Comparison of ENCODE assay signal across 12 cellular contexts in genomic region chr1:32349211-32349708, GRCh38. TPM values are rescaled to one million over a fixed set of nuclear protein-coding genes. Genes with fewer than 3 reads are reported as not detected.
DNase-seq lines count a peak whose midpoint lies in the region; ATAC-seq and TF ChIP-seq lines count a peak whose summit lies in the region.
"Had no signal": no experiment of that assay in that cellular context is flagged by ENCODE, and none has a peak within 500 bp of the region (broad histone marks: within the 10 kb centered on the region; RNA-seq: fewer than 3 reads in every experiment).

No MANE protein-coding gene starts in this region.

- H3K36me3 Mint-ChIP-seq in MCF 10A (ENCODE audit: insufficient read depth, unreplicated experiment) = peaks cover 6% of the 10 kb centered on the region
- H3K36me3 Mint-ChIP-seq: memory B cell had no signal

- H3K36me3 ChIP-seq in BLaER1 = no peaks in the 10 kb centered on the region
- no peaks in the 10 kb centered on the region for H3K36me3 ChIP-seq in right lobe of liver

- CTCF ChIA-PET in MCF 10A (lab: Yijun Ruan, JAX) = interaction anchor here (0.6 kb wide), 1 partner anchor 66 kb away, joined by 3 read pairs; no protein-coding TSS in a partner anchor

- TF ChIP-seq CTCF in right lobe of liver (IDR thresholded peaks at IDR 0.05) = no peak
- TF ChIP-seq CTCF in MCF 10A (IDR thresholded peaks at IDR 0.05; ENCODE audit: unreplicated experiment) = no peak

- 36% methylated on average over 8 of the region's 8 CpGs for WGBS in right lobe of liver (ENCODE audit: insufficient coverage, low coverage, low lambda C conversion rate, missing lambda C conversion rate)

- H3K27me3 ChIP-seq in BLaER1 = no peaks in the 10 kb centered on the region
- H3K27me3 ChIP-seq in right lobe of liver = no peaks in the 10 kb centered on the region

- H3K27ac Mint-ChIP-seq in MCF 10A (ENCODE audit: low read depth, unreplicated experiment) = no peak overlapping the region
- H3K27ac Mint-ChIP-seq: memory B cell had no signal

- H3K9ac ChIP-seq in BLaER1 = peak overlapping the region; percentile 31; the same call in 1 of the 2 replicates

- peaks cover 81% of the 10 kb centered on the region for H3K4me1 ChIP-seq in BLaER1
- peaks cover 0 to 14% (median 4%) of the 10 kb centered on the region in 4 donors for H3K4me1 ChIP-seq in right lobe of liver

- H3K9me3 Mint-ChIP-seq in MCF 10A (ENCODE audit: unreplicated experiment) = no peaks in the 10 kb centered on the region
- H3K9me3 Mint-ChIP-seq: memory B cell had no signal

- BruUV-seq in MCF 10A (replicated peaks; lab: Mats Ljungman, UMichigan) = no TSS peak

- H3K27ac ChIP-seq in BLaER1 (peak overlapping the region; percentile 6; the same call in 1 of the 2 replicates), caudate nucleus (ENCODE audit: low read depth, low read length) (peak overlapping the region; percentile 18), right lobe of liver (peak overlapping the region in 2 of 3 donors; percentile 3 to 43)

- H3K4me3 ChIP-seq in BLaER1 = no peak overlapping the region
- H3K4me3 ChIP-seq in right lobe of liver = no peak overlapping the region

- H3K4me2 ChIP-seq in BLaER1 = peak overlapping the region; percentile 88

- POLR2A ChIA-PET in MCF 10A (lab: Yijun Ruan, JAX) = interaction anchor here (0.6 kb wide), 1 partner anchor 236 kb away, joined by 3 read pairs; no protein-coding TSS in a partner anchor

- H3K4me3 Mint-ChIP-seq in MCF 10A (ENCODE audit: unreplicated experiment) = no peak overlapping the region
- H3K4me3 Mint-ChIP-seq: memory B cell had no signal

- peak; percentile 5 to 24 (median 12) for ATAC-seq in right lobe of liver

- intact Hi-C loops in right lobe of liver (cut with DNase I) = no loop called here
- intact Hi-C loops in MCF 10A (cut with micrococcal nuclease) = no loop called here

- DNase-seq in LHCN-M2 (ENCODE audit: low read depth) (peak; percentile 27), caudate nucleus (lab: John Stamatoyannopoulos, UW) (peak in 2 of 61 donors; percentile 10 to 12), right lobe of liver (peak; percentile 70 to 72 (median 72)), NCI-H345 (lab: John Stamatoyannopoulos, UW) (no peak), LoVo (ENCODE audit: low spot score) (no peak), MCF 10A (ENCODE audit: unreplicated experiment) (no peak)
- no peak for DNase-seq in stimulated activated CD4-positive, alpha-beta T cell treated with anti-CD3 and anti-CD28 coated beads, Interleukin-4, amount 100 ng/mL, for 4 hours
- DNase-seq: activated CD4-positive, alpha-beta T cell treated with anti-CD3 and anti-CD28 coated beads for 1 hour; DMS 273 treated with DMSO at 0.1 percent for 48 hours; NCI-H2171 had no signal

- peaks cover 4% of the 10 kb centered on the region; the same call in 1 of the 2 replicates for H3K9me3 ChIP-seq in BLaER1
- H3K9me3 ChIP-seq in right lobe of liver = no peaks in the 10 kb centered on the region

- no peaks in the 10 kb centered on the region for H3K27me3 Mint-ChIP-seq in MCF 10A (ENCODE audit: insufficient read depth, unreplicated experiment)
- H3K27me3 Mint-ChIP-seq: memory B cell had no signal

- H4K20me1 ChIP-seq in BLaER1 = no peaks in the 10 kb centered on the region

- TF ChIP-seq POLR2A in right lobe of liver (IDR thresholded peaks at IDR 0.05) = no peak

- peaks cover 11% of the 10 kb centered on the region for H3K4me1 Mint-ChIP-seq in MCF 10A (ENCODE audit: insufficient read depth, unreplicated experiment)

RNA-seq across cellular contexts. Expression of gene FAM229A, which starts 13.0 kb away (rescaled TPM):
- total RNA-seq in LHCN-M2 (2014; rRNA removed) (2.0 and 5.2 TPM in 2 replicates), right lobe of liver (1 to 10 TPM; 1.3 to 7.8 (median 5.3) TPM), MCF 10A (2022) (13.4 and 19.0 TPM in 2 replicates)
- polyA plus RNA-seq in LHCN-M2 (2012) = 1.1 TPM

RNA-seq across cellular contexts. Expression of gene TSSK3, which starts 13.1 kb away (rescaled TPM):
- total RNA-seq in LHCN-M2 (2014; rRNA removed) (0.40 TPM in 1 of 2 replicates, not detected in the other), right lobe of liver (1 to 10 TPM in 2 of 6 experiments, under 1 TPM in 4; 0.49 to 1.6 (median 0.85) TPM), MCF 10A (2022) (2.0 and 2.3 TPM in 2 replicates)
- 0.62 TPM for polyA plus RNA-seq in LHCN-M2 (2012)

RNA-seq across cellular contexts. Expression of gene MARCKSL1, which starts 13.2 kb away (rescaled TPM):
- total RNA-seq in LHCN-M2 (2014; rRNA removed) (94.7 and 107 TPM in 2 replicates), right lobe of liver (10 to 100 TPM in 5 of 6 experiments, 1 to 10 TPM in 1; 10.0 to 24.4 (median 14.2) TPM), MCF 10A (2022) (0.65 and 1.0 TPM in 2 replicates)
- polyA plus RNA-seq in LHCN-M2 (2012) = 85.0 TPM

RNA-seq across cellular contexts. Expression of gene BSDC1, which starts 45.0 kb away (rescaled TPM):
- total RNA-seq in LHCN-M2 (2014; rRNA removed) (55.4 and 58.0 TPM in 2 replicates), right lobe of liver (10 to 100 TPM; 44.5 to 73.1 (median 62.1) TPM), MCF 10A (2022) (52.6 and 56.2 TPM in 2 replicates)
- 30.4 TPM for polyA plus RNA-seq in LHCN-M2 (2012)

RNA-seq across cellular contexts. Expression of gene HDAC1, which starts 57.4 kb away (rescaled TPM):
- 53.0 and 54.4 TPM in 2 replicates for total RNA-seq in LHCN-M2 (2014; rRNA removed)
- 65.2 TPM for polyA plus RNA-seq in LHCN-M2 (2012)
- 10 to 100 TPM; 24.0 to 40.6 (median 32.4) TPM for total RNA-seq in right lobe of liver
- 39.7 and 62.9 TPM in 2 replicates for total RNA-seq in MCF 10A (2022)

Comparison
In these comparisons a context has a peak if more than half of its experiments do, and no peak if none do; other contexts are left out.
1. DNase-seq: peak in LHCN-M2 (single experiment) and right lobe of liver (3 of 3); none in NCI-H345 (single experiment), LoVo (single experiment), stimulated activated CD4-positive, alpha-beta T cell treated with anti-CD3 and anti-CD28 coated beads, Interleukin-4, amount 100 ng/mL, for 4 hours (0 of 2) and MCF 10A (single experiment).
2. Peak in every context shown above with its lines, with median percentiles within 50 percentile points of each other: H3K27ac ChIP-seq.